Comparison of ENCODE assay signal across 25 cellular contexts in the genomic region with DNA sequence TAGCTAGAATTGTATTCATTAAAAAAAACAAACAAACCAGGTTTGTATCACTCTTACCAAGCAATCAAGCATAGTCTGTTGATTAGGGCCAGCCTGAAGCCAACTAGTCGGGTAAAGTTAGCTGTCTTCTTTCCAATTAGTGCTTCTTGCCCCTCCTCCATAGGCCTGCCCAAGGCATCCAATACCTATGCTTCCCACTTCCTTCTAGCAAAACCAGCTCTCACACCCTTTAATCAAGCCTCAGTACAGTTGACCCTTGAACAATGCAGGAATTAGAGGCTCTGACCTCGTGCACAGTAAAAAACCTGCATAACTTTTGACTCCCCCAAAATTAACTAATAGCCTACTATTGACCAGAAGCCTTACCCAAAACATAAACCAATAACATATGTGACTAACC.
"Had no signal": no experiment of that assay in that cellular context is flagged by ENCODE, and none has a peak within 500 bp of the region (broad histone marks: within the 10 kb centered on the region; RNA-seq: fewer than 3 reads in every experiment).

No MANE protein-coding gene starts in this region.

- H3K36me3 ChIP-seq: colonic mucosa, esophagus muscularis mucosa, gastroesophageal sphincter, heart left ventricle, left lung, lower lobe of right lung had no signal

- DNase-seq: colonic mucosa; cortex of kidney; effector CD8-positive, alpha-beta T cell; effector memory CD8-positive, alpha-beta T cell; endodermal cell; erythroblast; foreskin keratinocyte; heart left ventricle; hypothalamus; immature natural killer cell; islet precursor cell; kidney; kidney glomerular epithelial cell; left lung; left ventricle myocardium superior; lower lobe of right lung; mesenchymal stem cell had no signal

- H3K4me1 ChIP-seq: colonic mucosa, esophagus muscularis mucosa, foreskin keratinocyte, gastroesophageal sphincter, heart left ventricle, left lung, lower lobe of right lung had no signal

- H3K27ac Mint-ChIP-seq: dendritic cell treated with granulocyte-macrophage colony-stimulating factor and Interleukin-4, amounts not matched to agents 40 ng/mL and 50 ng/mL, for 4 days; effector memory CD8-positive, alpha-beta T cell; endodermal cell; immature natural killer cell; mesothelial cell of epicardium had no signal

- H3K36me3 Mint-ChIP-seq: mesothelial cell of epicardium had no signal

- H2AFZ ChIP-seq: hepatocyte had no signal

- FAIRE-seq: endometrium, frontal cortex, kidney had no signal

- H3K4me2 ChIP-seq: hepatocyte had no signal

- H3K4me3 ChIP-seq: colonic mucosa, esophagus muscularis mucosa, gastroesophageal sphincter, heart left ventricle, hepatocyte, left lung, lower lobe of right lung had no signal

- H3K9me3 ChIP-seq: colonic mucosa, esophagus muscularis mucosa, gastroesophageal sphincter, heart left ventricle, left lung, lower lobe of right lung had no signal

- H3K27ac ChIP-seq: colonic mucosa, epithelial cell of prostate, esophagus muscularis mucosa, foreskin keratinocyte, gastroesophageal sphincter, heart left ventricle, hepatocyte, left lung, lower lobe of right lung had no signal

- H3K4me3 Mint-ChIP-seq: dendritic cell treated with granulocyte-macrophage colony-stimulating factor and Interleukin-4, amounts not matched to agents 40 ng/mL and 50 ng/mL, for 4 days; effector memory CD8-positive, alpha-beta T cell; endodermal cell; immature natural killer cell; mesothelial cell of epicardium had no signal

- H3K4me1 Mint-ChIP-seq: endodermal cell, immature natural killer cell had no signal

- ATAC-seq: effector memory CD8-positive, alpha-beta T cell; foreskin keratinocyte; gastroesophageal sphincter; heart left ventricle; left lung; left ventricle myocardium superior; lower lobe of right lung had no signal

- H3K9me3 Mint-ChIP-seq: effector memory CD8-positive, alpha-beta T cell; endodermal cell; immature natural killer cell had no signal

- H3K79me2 ChIP-seq: hepatocyte had no signal

- H3K27me3 ChIP-seq: colonic mucosa, esophagus muscularis mucosa, gastroesophageal sphincter, heart left ventricle, hepatocyte, left lung had no signal
